8 cellular contexts compared by ENCODE assay signal in genomic region chrX:47283015-47283771, GRCh38. TPM values are rescaled to one million over a fixed set of nuclear protein-coding genes. Genes with fewer than 3 reads are reported as not detected.
DNase-seq lines count a peak whose midpoint lies in the region; ATAC-seq and TF ChIP-seq lines count a peak whose summit lies in the region.

No MANE protein-coding gene starts in this region.

- no peak overlapping the region for H3K27ac Mint-ChIP-seq in activated T-helper 17 cell treated with anti-CD3 and anti-CD28 coated beads, Interleukin-2, amount 50 U/mL, for 72 hours

- no peaks in the 10 kb centered on the region for H3F3A ChIP-seq in PC-3 (ENCODE audit: low read length, unreplicated experiment)

- H3K4me1 ChIP-seq in muscle layer of duodenum (ENCODE audit: control insufficient read depth in 1 of 2, insufficient read depth in 2 of 2, low read length in 2 of 2) (no peaks in the 10 kb centered on the region), psoas muscle (no peaks in the 10 kb centered on the region), PC-3 (ENCODE audit: insufficient read depth, low read length) (peaks cover 5% of the 10 kb centered on the region)

- DNase-seq in DMS153 (lab: John Stamatoyannopoulos, UW) (peak; percentile 25), LHCN-M2 (ENCODE audit: low read depth) (peak; percentile 49), psoas muscle (no peak), PC-3 (no peak)
- no peak for DNase-seq in stimulated activated CD8-positive, alpha-beta memory T cell treated with anti-CD3 and anti-CD28 coated beads, Interleukin-4, amount 100 ng/mL, for 48 hours

- 33 to 54% (median 39%) methylated on average over 18 of the region's 18 CpGs for WGBS in psoas muscle, 3 donors

- H3K4me3 ChIP-seq in muscle layer of duodenum (ENCODE audit: low read depth in 1 of 2, low read length in 2 of 2) (peak overlapping the region; percentile 13 to 17), psoas muscle (no peak overlapping the region), PC-3 (ENCODE audit: low read length) (no peak overlapping the region)

- no peaks in the 10 kb centered on the region for H3K36me3 Mint-ChIP-seq in activated T-helper 17 cell treated with anti-CD3 and anti-CD28 coated beads, Interleukin-2, amount 50 U/mL, for 72 hours (ENCODE audit: low read depth)

- H3K9me3 ChIP-seq in muscle layer of duodenum (ENCODE audit: control insufficient read depth in 1 of 2, low read length in 2 of 2) = no peaks in the 10 kb centered on the region
- no peaks in the 10 kb centered on the region for H3K9me3 ChIP-seq in psoas muscle
- H3K9me3 ChIP-seq in PC-3 (ENCODE audit: low read length) = no peaks in the 10 kb centered on the region

- no TSS peak for BruUV-seq in PC-3 (replicated peaks; lab: Mats Ljungman, UMichigan)

- H3K27ac ChIP-seq in muscle layer of duodenum (ENCODE audit: low read length) = no peak overlapping the region
- no peak overlapping the region for H3K27ac ChIP-seq in psoas muscle
- no peak overlapping the region for H3K27ac ChIP-seq in PC-3 (ENCODE audit: low read length)

- intact Hi-C loops in psoas muscle (cut with DNase I) (no loop called here), PC-3 (cut with micrococcal nuclease) (no loop called here)

- no peaks in the 10 kb centered on the region for H3K27me3 Mint-ChIP-seq in activated T-helper 17 cell treated with anti-CD3 and anti-CD28 coated beads, Interleukin-2, amount 50 U/mL, for 72 hours

- no peak overlapping the region for H2AFZ ChIP-seq in PC-3 (ENCODE audit: low read length)

- no peaks in the 10 kb centered on the region for H3K4me1 Mint-ChIP-seq in activated T-helper 17 cell treated with anti-CD3 and anti-CD28 coated beads, Interleukin-2, amount 50 U/mL, for 72 hours

- no peaks in the 10 kb centered on the region for H3K79me2 ChIP-seq in PC-3 (ENCODE audit: low read length)

- no peaks in the 10 kb centered on the region for H4K20me1 ChIP-seq in PC-3 (ENCODE audit: low read length)

- CTCF ChIA-PET in PC-3 (lab: Charles Lee) = no interaction called here

- H3K4me2 ChIP-seq in PC-3 (ENCODE audit: low read length) = no peak overlapping the region

- TF ChIP-seq CTCF in psoas muscle (IDR thresholded peaks at IDR 0.05) (no peak), PC-3 (conservative IDR thresholded peaks at IDR 0.05; ENCODE audit: low read depth, low read length) (no peak)

- H3K9me2 ChIP-seq in PC-3 (replicated peaks; ENCODE audit: low read length) = no peaks in the 10 kb centered on the region

- POLR2A ChIA-PET in PC-3 (lab: Charles Lee; ENCODE audit: unreplicated experiment) = no interaction called here

- no peaks in the 10 kb centered on the region for H3K9me3 Mint-ChIP-seq in activated T-helper 17 cell treated with anti-CD3 and anti-CD28 coated beads, Interleukin-2, amount 50 U/mL, for 72 hours

- peak overlapping the region; percentile 31 for H3K4me3 Mint-ChIP-seq in activated T-helper 17 cell treated with anti-CD3 and anti-CD28 coated beads, Interleukin-2, amount 50 U/mL, for 72 hours

- H3K27me3 ChIP-seq in muscle layer of duodenum (ENCODE audit: low read depth, low read length) (no peaks in the 10 kb centered on the region), psoas muscle (ENCODE audit: insufficient read depth in 3 of 3, low read length in 2 of 3) (peaks cover 0 to 52% (median 0%) of the 10 kb centered on the region in 3 donors), PC-3 (ENCODE audit: low read length) (no peaks in the 10 kb centered on the region)

- no peak overlapping the region for H3K9ac ChIP-seq in PC-3 (ENCODE audit: low read length)

- ATAC-seq in activated T-helper 17 cell treated with anti-CD3 and anti-CD28 coated beads, Interleukin-2, amount 50 U/mL, for 72 hours (replicated peaks) = peak; percentile 54
- ATAC-seq in psoas muscle (no peak), GM21367 (IDR thresholded peaks at IDR 0.05; ENCODE audit: unreplicated experiment) (no peak), PC-3 (no peak)

- H3K36me3 ChIP-seq in muscle layer of duodenum (ENCODE audit: control insufficient read depth in 1 of 2, insufficient read depth in 2 of 2, low read length in 2 of 2) (no peaks in the 10 kb centered on the region), psoas muscle (ENCODE audit: insufficient read depth in 1 of 2, low read depth in 1 of 2) (no peaks in the 10 kb centered on the region), PC-3 (ENCODE audit: low read depth, low read length) (no peaks in the 10 kb centered on the region)

RNA-seq across cellular contexts. Expression of gene USP11, which starts 50.4 kb away (rescaled TPM):
- total RNA-seq in LHCN-M2 (2014; rRNA removed) = 32.0 and 42.9 TPM in 2 replicates
- 66.1 TPM for polyA plus RNA-seq in LHCN-M2 (2012)
- total RNA-seq in activated T-helper 17 cell treated with anti-CD3 and anti-CD28 coated beads, Interleukin-2, amount 50 U/mL, for 72 hours = 10 to 100 TPM; 24.0 to 26.6 TPM
- total RNA-seq in psoas muscle = 10 to 100 TPM; 30.7 to 50.7 (median 35.6) TPM
- polyA plus RNA-seq in psoas muscle = 10 to 100 TPM; 16.1 to 21.4 (median 21.1) TPM
- total RNA-seq in PC-3 (2014; rRNA removed) = 31.3 and 37.3 TPM in 2 replicates

Comparison
In these comparisons a context has a peak if more than half of its experiments do, and no peak if none do; other contexts are left out.
1. DNase-seq: peak in DMS153 (single experiment) and LHCN-M2 (single experiment); none in psoas muscle (0 of 2), PC-3 (single experiment) and stimulated activated CD8-positive, alpha-beta memory T cell treated with anti-CD3 and anti-CD28 coated beads, Interleukin-4, amount 100 ng/mL, for 48 hours (single experiment).
2. H3K4me3 ChIP-seq: peak in muscle layer of duodenum (2 of 2); none in psoas muscle (single experiment) and PC-3 (single experiment).